Comparison of ENCODE assay signal across 8 cellular contexts in the genomic region with DNA sequence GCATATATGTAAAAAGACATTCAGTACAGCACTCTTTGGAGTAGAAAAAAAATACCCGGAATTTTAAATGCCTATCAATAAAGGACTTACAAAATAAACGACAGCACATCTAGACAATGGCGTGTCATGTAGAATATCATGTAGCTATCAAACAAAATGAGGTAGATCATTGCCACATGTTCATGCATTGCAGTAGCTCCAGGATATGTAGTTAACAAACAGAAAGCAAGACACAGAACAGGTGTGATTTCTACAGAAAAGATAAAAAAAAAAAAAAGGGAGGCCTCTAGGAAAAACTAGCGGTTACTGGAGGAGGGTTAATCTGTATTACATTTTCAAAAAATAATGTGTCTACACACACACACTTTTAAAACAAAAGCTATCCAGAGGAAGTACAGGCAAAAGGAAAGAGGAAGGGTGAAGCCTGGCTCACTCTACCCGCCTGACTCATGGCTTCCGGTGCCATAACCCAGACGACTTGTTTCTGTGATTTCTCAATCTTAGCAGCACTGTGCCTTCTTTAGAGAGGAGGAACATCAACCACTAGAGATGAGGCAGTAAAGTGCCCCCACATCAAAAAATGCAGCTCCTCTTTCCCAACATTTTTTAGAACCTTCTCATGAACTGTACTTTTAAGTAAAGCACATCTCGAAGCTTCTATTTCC. TPM values are rescaled to one million over a fixed set of nuclear protein-coding genes. Genes with fewer than 3 reads are reported as not detected.
A peak's percentile ranks its signal among the peaks of the same experiment; 100 is the strongest.
DNase-seq lines count a peak whose midpoint lies in the region; ATAC-seq, FAIRE-seq and TF ChIP-seq lines count a peak whose summit lies in the region.

No MANE protein-coding gene starts in this region.

- H3K9ac ChIP-seq in BLaER1 treated with 17β-estradiol and CSF1 and Interleukin-3, amounts not matched to agents 10 nM and 100 nM: peak overlapping the region; percentile 72 to 98 (median 83)
- H3K9ac ChIP-seq in endothelial cell of umbilical vein (replicated peaks; ENCODE audit: extremely low read depth, insufficient read depth, low read length): peak overlapping the region; percentile 76

- peaks cover 0 to 40% (median 33%) of the 10 kb centered on the region in 11 experiments; a peak in 15 of 22 replicates for H3K36me3 ChIP-seq in BLaER1 treated with 17β-estradiol and CSF1 and Interleukin-3, amounts not matched to agents 10 nM and 100 nM
- H3K36me3 ChIP-seq in endothelial cell of umbilical vein (ENCODE audit: control insufficient read depth in 2 of 2, extremely low read depth in 1 of 2, insufficient read depth in 2 of 2, low read length in 2 of 2) (no peaks in the 10 kb centered on the region), thyroid gland (no peaks in the 10 kb centered on the region), GM23338 (ENCODE audit: insufficient read depth) (no peaks in the 10 kb centered on the region)

- CTCF ChIA-PET in endothelial cell of umbilical vein (lab: Charles Lee): interaction anchor here (0.9 to 3.2 kb wide), 10 partner anchors 11 to 1003 kb away, joined by 3 to 27 read pairs (median 6); no protein-coding TSS in a partner anchor

- H3K27ac ChIP-seq in BLaER1 treated with 17β-estradiol and CSF1 and Interleukin-3, amounts not matched to agents 10 nM and 100 nM: peak overlapping the region; percentile 89 to 98 (median 96)
- H3K27ac ChIP-seq in endothelial cell of umbilical vein (ENCODE audit: insufficient read depth, low read depth, low read length) (peak overlapping the region; percentile 98), thyroid gland (peak overlapping the region; percentile 33 to 70 (median 59)), GM23338 (ENCODE audit: low read depth) (no peak overlapping the region)

- dilution Hi-C loops in endothelial cell of umbilical vein (cut with MboI; ENCODE audit: extremely low pct_ligation_motif_present, low sequenced_read_pairs): no loop called here

- peaks cover 34 to 61% (median 50%) of the 10 kb centered on the region in 10 experiments for H3K4me1 ChIP-seq in BLaER1 treated with 17β-estradiol and CSF1 and Interleukin-3, amounts not matched to agents 10 nM and 100 nM
- H3K4me1 ChIP-seq in endothelial cell of umbilical vein (ENCODE audit: control insufficient read depth, extremely low read depth, insufficient read depth, low read length): peaks cover 55% of the 10 kb centered on the region
- H3K4me1 ChIP-seq in thyroid gland: peaks cover 4 to 9% of the 10 kb centered on the region in 2 donors
- peaks cover under 1% of the 10 kb centered on the region for H3K4me1 ChIP-seq in GM23338 (ENCODE audit: insufficient read depth)

- H3K27ac Mint-ChIP-seq in GM23338: no peak overlapping the region

- H3F3A ChIP-seq in GM23338 (replicated peaks; ENCODE audit: low read depth): no peaks in the 10 kb centered on the region

- no TSS peak for BruUV-seq in endothelial cell of umbilical vein (replicated peaks; lab: Mats Ljungman, UMichigan)

- intact Hi-C loops in endothelial cell of umbilical vein (cut with micrococcal nuclease) (loop anchor here (1.0 to 2.0 kb wide), 4 partner anchors 11 to 327 kb away; no protein-coding TSS in a partner anchor), thyroid gland (cut with DNase I) (no loop called here)

- FAIRE-seq in endothelial cell of umbilical vein (lab: Jason Lieb, UNC): peak; percentile 70

- WGBS in thyroid gland, 2 donors: 64 to 68% methylated on average over 8 of the region's 8 CpGs

- H2AFZ ChIP-seq in endothelial cell of umbilical vein (ENCODE audit: low read depth, low read length) (no peak overlapping the region), GM23338 (no peak overlapping the region)

- H3K9me1 ChIP-seq in endothelial cell of umbilical vein (replicated peaks; ENCODE audit: control insufficient read depth, extremely low read depth, insufficient read depth, low read length): no peaks in the 10 kb centered on the region

- H3K9me3 ChIP-seq in BLaER1 treated with 17β-estradiol and CSF1 and Interleukin-3, amounts not matched to agents 10 nM and 100 nM (replicated peaks in 1 of 11): peaks cover 0 to 46% (median 5%) of the 10 kb centered on the region in 11 experiments; a peak in 9 of 22 replicates
- H3K9me3 ChIP-seq in endothelial cell of umbilical vein (replicated peaks; ENCODE audit: control insufficient read depth, insufficient read depth, low read length): no peaks in the 10 kb centered on the region
- H3K9me3 ChIP-seq in thyroid gland: no peaks in the 10 kb centered on the region

- H3K79me2 ChIP-seq in endothelial cell of umbilical vein (ENCODE audit: control insufficient read depth, insufficient read depth, low read length) (peaks cover 32% of the 10 kb centered on the region), GM23338 (replicated peaks; ENCODE audit: insufficient read depth) (no peaks in the 10 kb centered on the region)

- H4K20me1 ChIP-seq in BLaER1 treated with 17β-estradiol and CSF1 and Interleukin-3, amounts not matched to agents 10 nM and 100 nM: peaks cover 0 to 6% (median 3%) of the 10 kb centered on the region in 11 experiments; a peak in 10 of 22 replicates
- H4K20me1 ChIP-seq in endothelial cell of umbilical vein (replicated peaks; ENCODE audit: control insufficient read depth, extremely low read depth, insufficient read depth, low read length) (no peaks in the 10 kb centered on the region), GM23338 (replicated peaks; ENCODE audit: insufficient read depth) (0 out of 2 replicates have a peak, but pooled peaks cover 5% of the 10 kb centered on the region)

- peaks cover 3% of the 10 kb centered on the region for H3K4me1 Mint-ChIP-seq in GM23338

- H3K4me3 ChIP-seq in BLaER1 treated with 17β-estradiol and CSF1 and Interleukin-3, amounts not matched to agents 10 nM and 100 nM: peak overlapping the region in 6 of 10 experiments; percentile 18 to 99 (median 91); a peak in 9 of 20 replicates
- peak overlapping the region; percentile 1; the same call in 1 of the 2 replicates for H3K4me3 ChIP-seq in Jurkat, Clone E6-1 (ENCODE audit: low read length)
- H3K4me3 ChIP-seq in endothelial cell of umbilical vein (replicated peaks in 1 of 3; ENCODE audit: insufficient read depth in 1 of 3, low read depth in 1 of 3, low read length in 3 of 3): peak overlapping the region in 1 of 3 experiments; percentile 39
- no peak overlapping the region for H3K4me3 ChIP-seq in thyroid gland (replicated peaks in 1 of 3)
- H3K4me3 ChIP-seq in GM23338: no peak overlapping the region

- no peaks in the 10 kb centered on the region for H3K9me2 ChIP-seq in GM23338 (ENCODE audit: insufficient read depth)

- peak; percentile 73 for DNase-seq in Jurkat, Clone E6-1 (ENCODE audit: low read depth, low spot score)
- peak; percentile 55 for DNase-seq in activated CD4-positive, alpha-beta T cell treated with anti-CD3 and anti-CD28 coated beads, Interleukin-2, amount 50 U/mL, for 1 hour
- peak; percentile 96 for DNase-seq in endothelial cell of umbilical vein (ENCODE audit: low read depth, low spot score)
- DNase-seq in occipital lobe (lab: John Stamatoyannopoulos, UW): peak; percentile 2
- peak; percentile 22 to 33 for DNase-seq in thyroid gland
- no peak for DNase-seq in GM23338 (ENCODE audit: low spot score)

- H3K36me3 Mint-ChIP-seq in GM23338 (ENCODE audit: low read depth): no peaks in the 10 kb centered on the region

- TF ChIP-seq CTCF in endothelial cell of umbilical vein (IDR thresholded peaks at IDR 0.05; ENCODE audit: extremely low read depth in 1 of 2, insufficient read depth in 1 of 2, low read depth in 1 of 2, low read length in 2 of 2) (no peak), thyroid gland (IDR thresholded peaks at IDR 0.05) (no peak), GM23338 (conservative IDR thresholded peaks at IDR 0.05; ENCODE audit: low read depth in 2 of 2) (no peak)

- H3K9me3 Mint-ChIP-seq in GM23338: no peaks in the 10 kb centered on the region

- H3K4me3 Mint-ChIP-seq in GM23338: no peak overlapping the region

- TF ChIP-seq POLR2A in endothelial cell of umbilical vein (IDR thresholded peaks at IDR 0.05; ENCODE audit: low read depth, low read length): peak; percentile 80
- TF ChIP-seq POLR2A in thyroid gland (IDR thresholded peaks at IDR 0.05): peak in 1 of 2 donors; percentile 9

- POLR2A ChIA-PET in endothelial cell of umbilical vein (lab: Charles Lee): interaction anchor here (0.6 to 1.9 kb wide), 5 partner anchors 25 to 328 kb away, joined by 4 to 13 read pairs (median 5); no protein-coding TSS in a partner anchor

- ATAC-seq in GM21390 (IDR thresholded peaks at IDR 0.05; ENCODE audit: unreplicated experiment) (peak; percentile 96), GM23338 (no peak)

- H3K27me3 Mint-ChIP-seq in GM23338 (ENCODE audit: insufficient read depth, low read depth, poor library complexity): peaks cover 3% of the 10 kb centered on the region

- H3K4me2 ChIP-seq in BLaER1 treated with 17β-estradiol and CSF1 and Interleukin-3, amounts not matched to agents 10 nM and 100 nM: peak overlapping the region; percentile 43 to 98 (median 80); a peak in 21 of 22 replicates
- H3K4me2 ChIP-seq in endothelial cell of umbilical vein (ENCODE audit: insufficient read depth, low read length) (peak overlapping the region; percentile 97), GM23338 (no peak overlapping the region)

- no peaks in the 10 kb centered on the region for H3K27me3 ChIP-seq in BLaER1 treated with 17β-estradiol and CSF1 and Interleukin-3, amounts not matched to agents 10 nM and 100 nM
- H3K27me3 ChIP-seq in endothelial cell of umbilical vein (ENCODE audit: control insufficient read depth in 2 of 2, insufficient read depth in 2 of 2, low read length in 2 of 2) (no peaks in the 10 kb centered on the region), thyroid gland (no peaks in the 10 kb centered on the region), GM23338 (ENCODE audit: insufficient read depth) (peaks cover 12% of the 10 kb centered on the region)

TF ChIP-seq in endothelial cell of umbilical vein, 7 proteins besides CTCF, POLR2A, EP300 and RAD21 (continues in another document):
- TF ChIP-seq EZH2 (IDR thresholded peaks at IDR 0.05; ENCODE audit: borderline replicate concordance, low read depth, low read length, severe bottlenecking): no peak

TF ChIP-seq in GM23338, 12 proteins besides CTCF, POLR2A, EP300 and RAD21 (continues in another document):
- TF ChIP-seq CREB1 (CRISPR knock-in tag; IDR thresholded peaks at IDR 0.05; ENCODE audit: low read depth) (no peak), STAT1 (IDR thresholded peaks at IDR 0.05; ENCODE audit: unreplicated experiment) (no peak)

RNA-seq across cellular contexts. Expression of a gene that starts 6.9 kb away (rescaled TPM):
- polyA plus RNA-seq in Jurkat, Clone E6-1 (2012; ENCODE audit: insufficient read depth, insufficient read length): 8.4 TPM
- total RNA-seq in endothelial cell of umbilical vein (90.8 and 116 TPM in 2 replicates), occipital lobe (170 TPM), thyroid gland (10 to 100 TPM; 27.9 to 59.3 (median 37.8) TPM)
- polyA plus RNA-seq in endothelial cell of umbilical vein (86.0 and 95.9 TPM in 2 replicates), GM23338 (2016; fragmentation: Nextera tagmentation; extraction: Ambion mirVana) (2.9 and 3.3 TPM in 2 replicates)
- 58.5 and 63.3 TPM in 2 replicates for polyA plus RNA-seq in endothelial cell of umbilical vein (2011; cell fraction: cytosol; rRNA removed)
- polyA plus RNA-seq in endothelial cell of umbilical vein (2011; cell fraction: nucleus; rRNA removed): 60.6 and 85.1 TPM in 2 replicates
- 116 and 132 TPM in 2 replicates for polyA plus RNA-seq in endothelial cell of umbilical vein (2012)
- 125 and 139 TPM in 2 replicates for polyA minus RNA-seq in endothelial cell of umbilical vein
- not detected for polyA minus RNA-seq in endothelial cell of umbilical vein (2011; cell fraction: cytosol; rRNA and poly(A)+ RNA removed)
- 93.3 and 102 TPM in 2 replicates for polyA minus RNA-seq in endothelial cell of umbilical vein (2011; cell fraction: nucleus; rRNA and poly(A)+ RNA removed)
- 10.1 and 12.0 TPM in 2 replicates for total RNA-seq in GM23338 (2014; rRNA removed; shearing (Covaris generic))

Comparison
In these comparisons a context has a peak if more than half of its experiments do, and no peak if none do; other contexts are left out.
1. H3K4me3 ChIP-seq: peak in BLaER1 treated with 17β-estradiol and CSF1 and Interleukin-3, amounts not matched to agents 10 nM and 100 nM (6 of 10) and Jurkat, Clone E6-1 (single experiment); none in thyroid gland (0 of 3) and GM23338 (single experiment).